Comparison of ENCODE assay signal across 8 cellular contexts in genomic region chr9:4964540-4964939, GRCh38.
"Had no signal": no experiment of that assay in that cellular context is flagged by ENCODE, and none has a peak within 500 bp of the region (broad histone marks: within the 10 kb centered on the region; RNA-seq: fewer than 3 reads in every experiment).

No MANE protein-coding gene starts in this region.

- ATAC-seq: sciatic nerve had no signal

- H3K4me1 ChIP-seq: stomach, testis had no signal

- H3K9me3 ChIP-seq: stomach, testis had no signal

- DNase-seq: activated CD4-positive, alpha-beta T cell treated with anti-CD3 and anti-CD28 coated beads, Interleukin-2, amount 10 ng/mL, durations not matched to agents 7 days and 5 days; activated CD8-positive, alpha-beta memory T cell treated with anti-CD3 and anti-CD28 coated beads for 24 hours; glutamatergic neuron; nephron progenitor cell; stimulated activated CD4-positive, alpha-beta T cell treated with anti-CD3 and anti-CD28 coated beads, Interleukin-1b, Interleukin-23, amount 100 ng/mL, for 48 hours; stomach; testis had no signal

- H3K27ac ChIP-seq: stomach, testis had no signal

- H3K36me3 ChIP-seq: stomach had no signal

- H3K4me3 ChIP-seq: stomach, testis had no signal

- H3K27me3 ChIP-seq: stomach, testis had no signal
